Comparison of ENCODE assay signal across 2 cellular contexts in the genomic region with DNA sequence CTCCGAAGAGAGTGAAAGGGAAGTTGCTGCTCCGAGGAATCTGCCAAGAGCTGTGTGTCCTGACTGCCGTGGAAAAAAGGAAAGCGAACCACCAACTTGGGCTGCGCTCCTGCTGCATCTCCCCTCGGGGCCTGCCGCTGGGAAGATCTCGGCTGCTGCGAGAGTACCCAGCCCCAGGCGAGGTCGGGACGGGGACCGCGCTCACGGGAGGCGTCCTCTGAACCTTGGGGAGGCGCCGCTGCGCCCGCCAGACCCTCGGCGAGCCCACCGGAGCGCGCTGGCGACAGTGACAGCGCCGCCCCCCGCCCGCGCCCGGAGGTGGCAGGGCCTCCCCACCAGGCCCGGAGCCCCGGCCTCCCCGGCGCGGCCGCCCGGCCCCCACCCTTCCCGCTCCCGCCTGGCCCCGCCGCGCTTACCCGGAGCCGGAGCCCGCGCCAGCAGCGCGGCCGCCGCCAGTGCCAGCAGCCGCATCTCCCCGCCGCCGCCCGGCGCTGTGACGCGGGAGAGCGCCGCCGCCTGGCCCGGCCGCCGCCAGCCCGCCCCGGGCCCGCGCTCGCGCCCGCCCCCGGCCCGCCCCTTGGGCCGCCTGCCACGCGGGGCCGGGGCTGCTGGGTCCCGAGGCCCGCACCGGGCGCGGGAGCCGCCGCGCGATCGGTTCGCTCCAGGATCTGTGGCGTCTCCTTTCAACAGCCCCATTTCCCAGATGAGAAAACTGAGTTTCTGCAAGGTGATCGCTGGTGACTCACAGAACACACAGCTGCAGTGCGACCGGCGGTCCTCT.
A peak's percentile ranks its signal among the peaks of the same experiment; 100 is the strongest.
TF ChIP-seq lines count a peak whose summit lies in the region.

A gene with protein sequence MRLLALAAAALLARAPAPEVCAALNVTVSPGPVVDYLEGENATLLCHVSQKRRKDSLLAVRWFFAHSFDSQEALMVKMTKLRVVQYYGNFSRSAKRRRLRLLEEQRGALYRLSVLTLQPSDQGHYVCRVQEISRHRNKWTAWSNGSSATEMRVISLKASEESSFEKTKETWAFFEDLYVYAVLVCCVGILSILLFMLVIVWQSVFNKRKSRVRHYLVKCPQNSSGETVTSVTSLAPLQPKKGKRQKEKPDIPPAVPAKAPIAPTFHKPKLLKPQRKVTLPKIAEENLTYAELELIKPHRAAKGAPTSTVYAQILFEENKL (minus strand): TSS at position 508 of the 781 bp plus-strand sequence. CDS start 37 bp downstream, at position 471.

TF ChIP-seq in HEK293, 187 proteins besides CTCF, POLR2A, EP300 and RAD21 (continued from another document):
- TF ChIP-seq, protein P1, sequence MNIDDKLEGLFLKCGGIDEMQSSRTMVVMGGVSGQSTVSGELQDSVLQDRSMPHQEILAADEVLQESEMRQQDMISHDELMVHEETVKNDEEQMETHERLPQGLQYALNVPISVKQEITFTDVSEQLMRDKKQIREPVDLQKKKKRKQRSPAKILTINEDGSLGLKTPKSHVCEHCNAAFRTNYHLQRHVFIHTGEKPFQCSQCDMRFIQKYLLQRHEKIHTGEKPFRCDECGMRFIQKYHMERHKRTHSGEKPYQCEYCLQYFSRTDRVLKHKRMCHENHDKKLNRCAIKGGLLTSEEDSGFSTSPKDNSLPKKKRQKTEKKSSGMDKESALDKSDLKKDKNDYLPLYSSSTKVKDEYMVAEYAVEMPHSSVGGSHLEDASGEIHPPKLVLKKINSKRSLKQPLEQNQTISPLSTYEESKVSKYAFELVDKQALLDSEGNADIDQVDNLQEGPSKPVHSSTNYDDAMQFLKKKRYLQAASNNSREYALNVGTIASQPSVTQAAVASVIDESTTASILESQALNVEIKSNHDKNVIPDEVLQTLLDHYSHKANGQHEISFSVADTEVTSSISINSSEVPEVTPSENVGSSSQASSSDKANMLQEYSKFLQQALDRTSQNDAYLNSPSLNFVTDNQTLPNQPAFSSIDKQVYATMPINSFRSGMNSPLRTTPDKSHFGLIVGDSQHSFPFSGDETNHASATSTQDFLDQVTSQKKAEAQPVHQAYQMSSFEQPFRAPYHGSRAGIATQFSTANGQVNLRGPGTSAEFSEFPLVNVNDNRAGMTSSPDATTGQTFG (tag by site-specific recombination; IDR thresholded peaks at IDR 0.05; ENCODE audit: borderline replicate concordance): no peak
- TF ChIP-seq ZNF585B (tag by site-specific recombination; IDR thresholded peaks at IDR 0.05) (no peak), ZNF701 (tag by site-specific recombination; IDR thresholded peaks at IDR 0.05) (no peak), PRDM1 (tag by site-specific recombination; IDR thresholded peaks at IDR 0.05) (peak; percentile 4; the same call in 1 of the 2 replicates), PRDM4 (tag by site-specific recombination; IDR thresholded peaks at IDR 0.05) (no peak), ZNF175 (tag by site-specific recombination; IDR thresholded peaks at IDR 0.05) (no peak), ZNF561 (tag by site-specific recombination; IDR thresholded peaks at IDR 0.05; ENCODE audit: borderline replicate concordance) (no peak), ZNF24 (tag by site-specific recombination; IDR thresholded peaks at IDR 0.05) (no peak), ZNF398 (tag by site-specific recombination; IDR thresholded peaks at IDR 0.05) (no peak), KLF8 (tag by site-specific recombination; IDR thresholded peaks at IDR 0.05) (no peak), GLIS1 (tag by site-specific recombination; IDR thresholded peaks at IDR 0.05) (peak; percentile 65), ZNF473 (tag by site-specific recombination; IDR thresholded peaks at IDR 0.05) (no peak), ZNF830 (tag by site-specific recombination; IDR thresholded peaks at IDR 0.05; ENCODE audit: low read depth) (no peak), ZNF335 (tag by site-specific recombination; conservative IDR thresholded peaks at IDR 0.05) (peak; percentile 78)
- TF ChIP-seq, protein P2, sequence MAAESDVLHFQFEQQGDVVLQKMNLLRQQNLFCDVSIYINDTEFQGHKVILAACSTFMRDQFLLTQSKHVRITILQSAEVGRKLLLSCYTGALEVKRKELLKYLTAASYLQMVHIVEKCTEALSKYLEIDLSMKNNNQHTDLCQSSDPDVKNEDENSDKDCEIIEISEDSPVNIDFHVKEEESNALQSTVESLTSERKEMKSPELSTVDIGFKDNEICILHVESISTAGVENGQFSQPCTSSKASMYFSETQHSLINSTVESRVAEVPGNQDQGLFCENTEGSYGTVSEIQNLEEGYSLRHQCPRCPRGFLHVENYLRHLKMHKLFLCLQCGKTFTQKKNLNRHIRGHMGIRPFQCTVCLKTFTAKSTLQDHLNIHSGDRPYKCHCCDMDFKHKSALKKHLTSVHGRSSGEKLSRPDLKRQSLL (tag by site-specific recombination; IDR thresholded peaks at IDR 0.05): peak; percentile 64

TF ChIP-seq in K562, 482 proteins besides CTCF, POLR2A, EP300 and RAD21 (continued from another document and continues in another):
- no peak for TF ChIP-seq ZKSCAN1 (IDR thresholded peaks at IDR 0.05; ENCODE audit: low read depth, low read length)
- 0 out of 3 replicates have a peak, but pooled peaks of 1 of the 2 experiments have one; percentile 62 for TF ChIP-seq CBX3 (IDR thresholded peaks at IDR 0.05; ENCODE audit: borderline replicate concordance in 1 of 2, low read length in 2 of 2)
- peak; percentile 80 for TF ChIP-seq CHD1 (IDR thresholded peaks at IDR 0.05; ENCODE audit: low read length)
- TF ChIP-seq JUN (IDR thresholded peaks at IDR 0.05; ENCODE audit: borderline replicate concordance, low read depth, low read length): no peak
- TF ChIP-seq JUN (CRISPR knock-in tag; IDR thresholded peaks at IDR 0.05; ENCODE audit: borderline replicate concordance): no peak
- TF ChIP-seq FOXJ2 (tag; IDR thresholded peaks at IDR 0.05): no peak
- TF ChIP-seq YY1 (IDR thresholded peaks at IDR 0.05; ENCODE audit: borderline replicate concordance in 1 of 3, control insufficient read depth in 1 of 3, extremely low read depth in 1 of 3, insufficient read depth in 3 of 3, insufficient read length in 1 of 3, insufficient replicate concordance in 2 of 3, low read depth in 1 of 3, low read length in 2 of 3): no peak
- no peak for TF ChIP-seq ZNF239 (CRISPR knock-in tag; IDR thresholded peaks at IDR 0.05)
- TF ChIP-seq, protein P3, sequence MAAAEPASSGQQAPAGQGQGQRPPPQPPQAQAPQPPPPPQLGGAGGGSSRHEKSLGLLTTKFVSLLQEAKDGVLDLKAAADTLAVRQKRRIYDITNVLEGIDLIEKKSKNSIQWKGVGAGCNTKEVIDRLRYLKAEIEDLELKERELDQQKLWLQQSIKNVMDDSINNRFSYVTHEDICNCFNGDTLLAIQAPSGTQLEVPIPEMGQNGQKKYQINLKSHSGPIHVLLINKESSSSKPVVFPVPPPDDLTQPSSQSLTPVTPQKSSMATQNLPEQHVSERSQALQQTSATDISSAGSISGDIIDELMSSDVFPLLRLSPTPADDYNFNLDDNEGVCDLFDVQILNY (CRISPR knock-in tag; IDR thresholded peaks at IDR 0.05): no peak
- no peak for TF ChIP-seq U2AF1 (optimal IDR thresholded peaks at IDR 0.05; ENCODE audit: low read depth, low read length)
- TF ChIP-seq, protein P4, sequence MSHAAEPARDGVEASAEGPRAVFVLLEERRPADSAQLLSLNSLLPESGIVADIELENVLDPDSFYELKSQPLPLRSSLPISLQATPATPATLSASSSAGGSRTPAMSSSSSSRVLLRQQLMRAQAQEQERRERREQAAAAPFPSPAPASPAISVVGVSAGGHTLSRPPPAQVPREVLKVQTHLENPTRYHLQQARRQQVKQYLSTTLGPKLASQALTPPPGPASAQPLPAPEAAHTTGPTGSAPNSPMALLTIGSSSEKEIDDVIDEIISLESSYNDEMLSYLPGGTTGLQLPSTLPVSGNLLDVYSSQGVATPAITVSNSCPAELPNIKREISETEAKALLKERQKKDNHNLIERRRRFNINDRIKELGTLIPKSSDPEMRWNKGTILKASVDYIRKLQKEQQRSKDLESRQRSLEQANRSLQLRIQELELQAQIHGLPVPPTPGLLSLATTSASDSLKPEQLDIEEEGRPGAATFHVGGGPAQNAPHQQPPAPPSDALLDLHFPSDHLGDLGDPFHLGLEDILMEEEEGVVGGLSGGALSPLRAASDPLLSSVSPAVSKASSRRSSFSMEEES (CRISPR knock-in tag; IDR thresholded peaks at IDR 0.05): no peak
- TF ChIP-seq, protein P5, sequence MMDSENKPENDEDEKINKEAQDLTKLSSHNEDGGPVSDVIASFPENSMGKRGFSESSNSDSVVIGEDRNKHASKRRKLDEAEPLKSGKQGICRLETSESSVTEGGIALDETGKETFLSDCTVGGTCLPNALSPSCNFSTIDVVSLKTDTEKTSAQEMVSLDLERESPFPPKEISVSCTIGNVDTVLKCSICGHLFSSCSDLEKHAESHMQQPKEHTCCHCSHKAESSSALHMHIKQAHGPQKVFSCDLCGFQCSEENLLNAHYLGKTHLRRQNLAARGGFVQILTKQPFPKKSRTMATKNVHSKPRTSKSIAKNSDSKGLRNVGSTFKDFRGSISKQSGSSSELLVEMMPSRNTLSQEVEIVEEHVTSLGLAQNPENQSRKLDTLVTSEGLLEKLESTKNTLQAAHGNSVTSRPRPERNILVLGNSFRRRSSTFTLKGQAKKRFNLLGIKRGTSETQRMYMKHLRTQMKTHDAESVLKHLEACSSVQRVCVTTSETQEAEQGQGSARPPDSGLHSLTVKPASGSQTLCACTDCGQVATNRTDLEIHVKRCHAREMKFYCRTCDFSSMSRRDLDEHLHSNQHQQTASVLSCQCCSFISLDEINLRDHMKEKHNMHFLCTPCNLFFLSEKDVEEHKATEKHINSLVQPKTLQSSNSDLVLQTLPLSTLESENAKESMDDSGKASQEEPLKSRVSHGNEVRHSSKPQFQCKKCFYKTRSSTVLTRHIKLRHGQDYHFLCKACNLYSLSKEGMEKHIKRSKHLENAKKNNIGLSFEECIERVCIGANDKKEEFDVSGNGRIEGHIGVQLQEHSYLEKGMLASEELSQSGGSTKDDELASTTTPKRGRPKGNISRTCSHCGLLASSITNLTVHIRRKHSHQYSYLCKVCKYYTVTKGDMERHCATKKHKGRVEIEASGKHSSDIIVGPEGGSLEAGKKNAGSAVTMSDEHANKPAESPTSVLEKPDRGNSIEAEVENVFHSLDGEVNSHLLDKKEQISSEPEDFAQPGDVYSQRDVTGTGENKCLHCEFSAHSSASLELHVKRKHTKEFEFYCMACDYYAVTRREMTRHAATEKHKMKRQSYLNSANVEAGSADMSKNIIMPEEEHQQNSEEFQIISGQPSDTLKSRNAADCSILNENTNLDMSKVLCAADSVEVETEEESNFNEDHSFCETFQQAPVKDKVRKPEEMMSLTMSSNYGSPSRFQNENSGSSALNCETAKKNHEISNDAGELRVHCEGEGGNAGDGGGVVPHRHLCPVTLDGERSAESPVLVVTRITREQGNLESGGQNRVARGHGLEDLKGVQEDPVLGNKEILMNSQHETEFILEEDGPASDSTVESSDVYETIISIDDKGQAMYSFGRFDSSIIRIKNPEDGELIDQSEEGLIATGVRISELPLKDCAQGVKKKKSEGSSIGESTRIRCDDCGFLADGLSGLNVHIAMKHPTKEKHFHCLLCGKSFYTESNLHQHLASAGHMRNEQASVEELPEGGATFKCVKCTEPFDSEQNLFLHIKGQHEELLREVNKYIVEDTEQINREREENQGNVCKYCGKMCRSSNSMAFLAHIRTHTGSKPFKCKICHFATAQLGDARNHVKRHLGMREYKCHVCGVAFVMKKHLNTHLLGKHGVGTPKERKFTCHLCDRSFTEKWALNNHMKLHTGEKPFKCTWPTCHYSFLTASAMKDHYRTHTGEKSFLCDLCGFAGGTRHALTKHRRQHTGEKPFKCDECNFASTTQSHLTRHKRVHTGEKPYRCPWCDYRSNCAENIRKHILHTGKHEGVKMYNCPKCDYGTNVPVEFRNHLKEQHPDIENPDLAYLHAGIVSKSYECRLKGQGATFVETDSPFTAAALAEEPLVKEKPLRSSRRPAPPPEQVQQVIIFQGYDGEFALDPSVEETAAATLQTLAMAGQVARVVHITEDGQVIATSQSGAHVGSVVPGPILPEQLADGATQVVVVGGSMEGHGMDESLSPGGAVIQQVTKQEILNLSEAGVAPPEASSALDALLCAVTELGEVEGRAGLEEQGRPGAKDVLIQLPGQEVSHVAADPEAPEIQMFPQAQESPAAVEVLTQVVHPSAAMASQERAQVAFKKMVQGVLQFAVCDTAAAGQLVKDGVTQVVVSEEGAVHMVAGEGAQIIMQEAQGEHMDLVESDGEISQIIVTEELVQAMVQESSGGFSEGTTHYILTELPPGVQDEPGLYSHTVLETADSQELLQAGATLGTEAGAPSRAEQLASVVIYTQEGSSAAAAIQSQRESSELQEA (IDR thresholded peaks at IDR 0.05; ENCODE audit: low read depth): no peak
- TF ChIP-seq POLR2B (IDR thresholded peaks at IDR 0.05; ENCODE audit: low read depth, partially characterized antibody): no peak
- TF ChIP-seq NCOA4 (IDR thresholded peaks at IDR 0.05; ENCODE audit: partially characterized antibody): peak; percentile 12
- no peak for TF ChIP-seq KLF10 (CRISPR knock-in tag; IDR thresholded peaks at IDR 0.05)
- TF ChIP-seq ARID4B (CRISPR knock-in tag; IDR thresholded peaks at IDR 0.05): no peak
- peak; percentile 72 for TF ChIP-seq VEZF1 (CRISPR knock-in tag; IDR thresholded peaks at IDR 0.05)
